18 cellular contexts compared by ENCODE assay signal in the genomic region with DNA sequence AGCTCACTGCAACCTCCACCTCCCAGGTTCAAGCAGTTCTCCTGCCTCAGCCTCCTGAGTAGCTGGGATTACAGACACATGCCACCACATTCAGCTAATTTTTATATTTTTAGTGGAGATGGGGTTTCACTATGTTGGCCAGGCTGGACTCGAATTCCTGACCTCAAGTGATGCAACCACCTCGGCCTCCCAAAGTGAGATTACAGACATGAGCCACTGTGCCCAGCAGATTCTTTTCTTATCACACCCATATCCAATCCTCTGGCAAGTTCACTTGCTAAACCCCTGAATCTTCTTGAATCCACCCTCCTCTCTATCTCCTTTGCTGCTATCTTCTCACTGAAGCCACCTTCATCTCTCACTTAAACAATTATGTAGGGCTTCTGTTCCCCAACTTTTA. TPM values are rescaled to one million over a fixed set of nuclear protein-coding genes. Genes with fewer than 3 reads are reported as not detected.
DNase-seq lines count a peak whose midpoint lies in the region; ATAC-seq and TF ChIP-seq lines count a peak whose summit lies in the region.
"Had no signal": no experiment of that assay in that cellular context is flagged by ENCODE, and none has a peak within 500 bp of the region (broad histone marks: within the 10 kb centered on the region; RNA-seq: fewer than 3 reads in every experiment).

No MANE protein-coding gene starts in this region.

- POLR2A ChIA-PET in CD8-positive, alpha-beta T cell (lab: Charles Lee), result no interaction called here

- H3K27ac ChIP-seq in CD8-positive, alpha-beta T cell (ENCODE audit: low read depth, low read length), result no peak overlapping the region
- H3K27ac ChIP-seq: A549, C4-2B had no signal

- peaks cover 3% of the 10 kb centered on the region for H3K36me3 ChIP-seq in CD8-positive, alpha-beta T cell (ENCODE audit: insufficient read depth, low read length)
- H3K36me3 ChIP-seq: BE2C had no signal

- H3K27me3 Mint-ChIP-seq in CD8-positive, alpha-beta T cell (ENCODE audit: low read depth), result no peaks in the 10 kb centered on the region
- H3K27me3 Mint-ChIP-seq in progenitor cell of endocrine pancreas, result no peaks in the 10 kb centered on the region
- H3K27me3 Mint-ChIP-seq: CD4-positive, alpha-beta memory T cell had no signal

- H3K4me1 Mint-ChIP-seq in CD8-positive, alpha-beta T cell (ENCODE audit: low read depth), result peaks cover 1% of the 10 kb centered on the region
- H3K4me1 Mint-ChIP-seq in progenitor cell of endocrine pancreas (ENCODE audit: low read depth), result no peaks in the 10 kb centered on the region

- H3K27ac Mint-ChIP-seq in CD8-positive, alpha-beta T cell, result peak overlapping the region; percentile 8
- H3K27ac Mint-ChIP-seq in progenitor cell of endocrine pancreas, result peak overlapping the region; percentile 37
- H3K27ac Mint-ChIP-seq: HFFc6 had no signal

- intact Hi-C loops in CD8-positive, alpha-beta T cell (cut with DNase I, micrococcal nuclease), result loop anchor here in 1 of 2 experiments (5.0 kb wide), 1 partner anchor 34 kb away; no protein-coding TSS in a partner anchor
- intact Hi-C loops in Right ventricle myocardium superior (cut with DNase I), result no loop called here

- no peaks in the 10 kb centered on the region for H3K9me3 Mint-ChIP-seq in CD8-positive, alpha-beta T cell
- H3K9me3 Mint-ChIP-seq in progenitor cell of endocrine pancreas (ENCODE audit: low read depth), result no peaks in the 10 kb centered on the region
- H3K9me3 Mint-ChIP-seq: CD4-positive, alpha-beta memory T cell; HFFc6 had no signal

- no peak overlapping the region for H3K4me3 Mint-ChIP-seq in CD8-positive, alpha-beta T cell
- no peak overlapping the region for H3K4me3 Mint-ChIP-seq in progenitor cell of endocrine pancreas (ENCODE audit: low read depth)
- H3K4me3 Mint-ChIP-seq: CD4-positive, alpha-beta memory T cell; HFFc6 had no signal

- H3K9me3 ChIP-seq in CD8-positive, alpha-beta T cell (ENCODE audit: low read length), result no peaks in the 10 kb centered on the region
- H3K9me3 ChIP-seq: A549, BE2C had no signal

- CTCF ChIA-PET in CD8-positive, alpha-beta T cell (lab: Charles Lee), result interaction anchor here (0.9 kb wide), 1 partner anchor 12 kb away, joined by 3 read pairs; no protein-coding TSS in a partner anchor

- peaks cover 28% of the 10 kb centered on the region for H3K36me3 Mint-ChIP-seq in CD8-positive, alpha-beta T cell
- H3K36me3 Mint-ChIP-seq in progenitor cell of endocrine pancreas (ENCODE audit: insufficient read depth), result no peaks in the 10 kb centered on the region

- TF ChIP-seq CTCF in CD8-positive, alpha-beta T cell (IDR thresholded peaks at IDR 0.05), result no peak
- TF ChIP-seq CTCF in fibroblast of the aortic adventitia (IDR thresholded peaks at IDR 0.05; ENCODE audit: insufficient read depth, low read length), result no peak
- TF ChIP-seq CTCF in progenitor cell of endocrine pancreas (IDR thresholded peaks at IDR 0.05; ENCODE audit: unreplicated experiment), result no peak

- H3K4me3 ChIP-seq in CD8-positive, alpha-beta T cell (ENCODE audit: low read depth, low read length), result no peak overlapping the region
- H3K4me3 ChIP-seq in fibroblast of the aortic adventitia (ENCODE audit: low read depth, low read length), result no peak overlapping the region
- H3K4me3 ChIP-seq: A549 had no signal

- ATAC-seq in CD8-positive, alpha-beta T cell, result no peak
- ATAC-seq in Right ventricle myocardium superior (ENCODE audit: poor library complexity), result no peak
- ATAC-seq: A549, HepG2 had no signal

- H3K4me1 ChIP-seq in CD8-positive, alpha-beta T cell (ENCODE audit: insufficient read depth, low read length), result no peaks in the 10 kb centered on the region

- no peaks in the 10 kb centered on the region for H3K27me3 ChIP-seq in CD8-positive, alpha-beta T cell (ENCODE audit: insufficient read depth, low read length)
- H3K27me3 ChIP-seq: BE2C had no signal

- no peak for DNase-seq in CD8-positive, alpha-beta T cell
- peak; percentile 51 for DNase-seq in NCI-H226
- DNase-seq in fibroblast of the aortic adventitia (ENCODE audit: low read depth), result peak; percentile 34
- DNase-seq in progenitor cell of endocrine pancreas (ENCODE audit: low spot score, unreplicated experiment), result no peak
- DNase-seq in stimulated activated CD4-positive, alpha-beta T cell treated with anti-CD3 and anti-CD28 coated beads, Interleukin-15, amount 100 ng/mL, for 24 hours, result no peak
- no peak for DNase-seq in Right ventricle myocardium superior
- DNase-seq: BE2C; CD4-positive, alpha-beta memory T cell; COR-L47; DMS153; DND-41; GDM1; HCEC 1CT; HFFc6 had no signal

RNA-seq across cellular contexts. Expression of gene TMEM143, which starts 17.6 kb away (rescaled TPM):
- 1 to 10 TPM; 6.4 to 7.7 TPM for total RNA-seq in CD8-positive, alpha-beta T cell
- total RNA-seq in fibroblast of the aortic adventitia (ENCODE audit: low replicate concordance), result 2.2 and 5.0 TPM in 2 replicates
- total RNA-seq in progenitor cell of endocrine pancreas, result 9.5 and 10.3 TPM in 2 replicates
- total RNA-seq in Right ventricle myocardium superior, result 105 TPM

RNA-seq across cellular contexts. Expression of gene SYNGR4, which starts 18.0 kb away (rescaled TPM):
- total RNA-seq in CD8-positive, alpha-beta T cell, result not detected
- not detected in 2 replicates for total RNA-seq in fibroblast of the aortic adventitia (ENCODE audit: low replicate concordance)
- not detected in 2 replicates for total RNA-seq in progenitor cell of endocrine pancreas
- not detected for total RNA-seq in Right ventricle myocardium superior
- total RNA-seq: CD4-positive, alpha-beta memory T cell; HepG2; HFFc6 had no signal

RNA-seq across cellular contexts. Expression of gene EMP3, which starts 20.8 kb away (rescaled TPM):
- total RNA-seq in CD8-positive, alpha-beta T cell, result 100 to 1,000 TPM; 174 to 181 TPM
- total RNA-seq in fibroblast of the aortic adventitia (ENCODE audit: low replicate concordance) (93.3 and 369 TPM in 2 replicates), progenitor cell of endocrine pancreas (2.9 and 3.8 TPM in 2 replicates), Right ventricle myocardium superior (41.8 TPM)

RNA-seq across cellular contexts. Expression of gene KDELR1, which starts 45.2 kb away (rescaled TPM):
- total RNA-seq in CD8-positive, alpha-beta T cell, result 10 to 100 TPM; 29.7 to 33.1 TPM
- total RNA-seq in fibroblast of the aortic adventitia (ENCODE audit: low replicate concordance), result 23.7 and 140 TPM in 2 replicates
- 207 and 213 TPM in 2 replicates for total RNA-seq in progenitor cell of endocrine pancreas
- total RNA-seq in Right ventricle myocardium superior, result 69.5 TPM

RNA-seq across cellular contexts. Expression of gene GRIN2D, which starts 47.3 kb away (rescaled TPM):
- not detected for total RNA-seq in CD8-positive, alpha-beta T cell
- total RNA-seq in fibroblast of the aortic adventitia (ENCODE audit: low replicate concordance) (1.2 and 2.2 TPM in 2 replicates), progenitor cell of endocrine pancreas (0.22 and 0.34 TPM in 2 replicates), Right ventricle myocardium superior (0.54 TPM)
- total RNA-seq: H4 had no signal

Comparison
In these comparisons a context has a peak if more than half of its experiments do, and no peak if none do; other contexts are left out.
1. DNase-seq: peak in NCI-H226 (single experiment) and fibroblast of the aortic adventitia (single experiment); none in CD8-positive, alpha-beta T cell (0 of 7), progenitor cell of endocrine pancreas (single experiment), stimulated activated CD4-positive, alpha-beta T cell treated with anti-CD3 and anti-CD28 coated beads, Interleukin-15, amount 100 ng/mL, for 24 hours (single experiment) and Right ventricle myocardium superior (single experiment).